ENCODE assay signal across 8 cellular contexts in the genomic region with DNA sequence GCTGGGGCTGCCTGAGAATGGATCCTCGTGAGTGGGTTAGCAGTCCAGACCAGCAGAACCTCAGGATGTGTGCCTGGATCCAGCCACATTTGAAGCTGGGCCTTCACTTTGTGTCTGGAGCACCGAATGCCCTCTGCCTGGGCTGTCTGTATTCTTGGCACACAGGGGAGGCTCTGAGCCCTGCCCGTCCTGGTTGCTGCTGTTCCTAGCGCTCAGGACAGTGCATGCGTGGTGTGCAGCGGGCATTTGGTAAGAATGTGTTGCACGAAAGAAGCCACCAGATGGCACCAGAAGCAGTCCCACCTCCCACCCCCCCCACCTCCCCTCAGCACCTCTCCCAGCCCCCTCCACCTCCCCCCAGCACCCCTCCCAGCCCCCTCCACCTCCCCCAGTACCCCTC. TPM values are rescaled to one million over a fixed set of nuclear protein-coding genes. Genes with fewer than 3 reads are reported as not detected.
DNase-seq lines count a peak whose midpoint lies in the region; ATAC-seq and TF ChIP-seq lines count a peak whose summit lies in the region.

No MANE protein-coding gene starts in this region.

- peak; percentile 34 for TF ChIP-seq CTCF in RWPE2 (IDR thresholded peaks at IDR 0.05; ENCODE audit: poor library complexity, severe bottlenecking)

- H3K36me3 Mint-ChIP-seq in CD8-positive, alpha-beta memory T cell = no peaks in the 10 kb centered on the region
- no peaks in the 10 kb centered on the region for H3K36me3 Mint-ChIP-seq in memory B cell

- no peak overlapping the region for H3K4me3 ChIP-seq in CD8-positive, alpha-beta memory T cell (ENCODE audit: low read length)
- H3K4me3 ChIP-seq in RWPE2 (ENCODE audit: severe bottlenecking) = no peak overlapping the region

- peaks cover 3 to 6% of the 10 kb centered on the region in 2 donors for H3K27me3 Mint-ChIP-seq in CD8-positive, alpha-beta memory T cell
- H3K27me3 Mint-ChIP-seq in memory B cell = peaks cover 2% of the 10 kb centered on the region

- no peak overlapping the region for H3K27ac ChIP-seq in CD8-positive, alpha-beta memory T cell (ENCODE audit: low read depth, low read length)
- H3K27ac ChIP-seq in RWPE2 (ENCODE audit: poor library complexity, severe bottlenecking) = no peak overlapping the region

- peaks cover 0 to 20% (median 5%) of the 10 kb centered on the region in 3 donors for H3K4me1 Mint-ChIP-seq in CD8-positive, alpha-beta memory T cell
- peaks cover 12% of the 10 kb centered on the region for H3K4me1 Mint-ChIP-seq in memory B cell

- peak; percentile 17; the same call in 1 of the 3 replicates for ATAC-seq in RWPE2 (ENCODE audit: low read depth)
- peak; percentile 20 for ATAC-seq in memory B cell (ENCODE audit: low read depth)
- no peak for ATAC-seq in GM21717 (IDR thresholded peaks at IDR 0.05; ENCODE audit: unreplicated experiment)
- ATAC-seq in HG02852 (IDR thresholded peaks at IDR 0.05; ENCODE audit: unreplicated experiment) = no peak

- H3K9me3 ChIP-seq in CD8-positive, alpha-beta memory T cell (ENCODE audit: low read length) = no peaks in the 10 kb centered on the region
- no peaks in the 10 kb centered on the region for H3K9me3 ChIP-seq in RWPE2 (ENCODE audit: severe bottlenecking)

- H3K27ac Mint-ChIP-seq in CD8-positive, alpha-beta memory T cell = no peak overlapping the region
- no peak overlapping the region for H3K27ac Mint-ChIP-seq in memory B cell

- peaks cover 17% of the 10 kb centered on the region for H3K4me1 ChIP-seq in CD8-positive, alpha-beta memory T cell (ENCODE audit: insufficient read depth, low read length)
- peaks cover 7% of the 10 kb centered on the region for H3K4me1 ChIP-seq in RWPE2 (ENCODE audit: insufficient read depth, poor library complexity, severe bottlenecking)

- no peaks in the 10 kb centered on the region for H3K27me3 ChIP-seq in CD8-positive, alpha-beta memory T cell (ENCODE audit: insufficient read depth, low read length, poor library complexity, severe bottlenecking)
- no peaks in the 10 kb centered on the region for H3K27me3 ChIP-seq in RWPE2 (ENCODE audit: insufficient read depth, poor library complexity, severe bottlenecking)

- no peaks in the 10 kb centered on the region for H3K36me3 ChIP-seq in CD8-positive, alpha-beta memory T cell (ENCODE audit: insufficient read depth, low read length)
- H3K36me3 ChIP-seq in RWPE2 (ENCODE audit: low read depth) = peaks cover 48% of the 10 kb centered on the region

- peak in 3 of 5 donors; percentile 31 to 63 (median 35) for DNase-seq in CD8-positive, alpha-beta memory T cell
- DNase-seq in HCEC 1CT (peak; percentile 59), RWPE2 (ENCODE audit: low spot score) (no peak), cerebellum (ENCODE audit: low spot score) (peak; percentile 88), memory B cell (ENCODE audit: low spot score in 2 of 2) (no peak)
- no peak for DNase-seq in effector CD8-positive, alpha-beta T cell (lab: John Stamatoyannopoulos, UW)

- POLR2A ChIA-PET in CD8-positive, alpha-beta memory T cell (lab: Charles Lee) = no interaction called here

- no peak overlapping the region for H3K4me3 Mint-ChIP-seq in CD8-positive, alpha-beta memory T cell
- H3K4me3 Mint-ChIP-seq in memory B cell = no peak overlapping the region

- H3K9me3 Mint-ChIP-seq in CD8-positive, alpha-beta memory T cell = no peaks in the 10 kb centered on the region
- H3K9me3 Mint-ChIP-seq in memory B cell = no peaks in the 10 kb centered on the region

- CTCF ChIA-PET in CD8-positive, alpha-beta memory T cell (lab: Charles Lee) = interaction anchor here (1.4 to 4.7 kb wide), 4 partner anchors 23 to 346 kb away, joined by 3 to 25 read pairs (median 6); a partner anchor contains a TSS

RNA-seq across cellular contexts. Expression of a gene that starts 4.1 kb away (rescaled TPM):
- total RNA-seq in CD8-positive, alpha-beta memory T cell = 10 to 100 TPM; 12.8 to 13.2 TPM
- polyA plus RNA-seq in CD8-positive, alpha-beta memory T cell = 0.28 TPM
- 8.4 TPM for total RNA-seq in cerebellum

RNA-seq across cellular contexts. Expression of a gene that starts 12.8 kb away (rescaled TPM):
- total RNA-seq in CD8-positive, alpha-beta memory T cell = 1 to 10 TPM; 9.3 to 9.7 TPM
- polyA plus RNA-seq in CD8-positive, alpha-beta memory T cell = 0.03 TPM
- 6.1 TPM for total RNA-seq in cerebellum

RNA-seq across cellular contexts. Expression of a gene that starts 23.2 kb away (rescaled TPM):
- 10 to 100 TPM; 42.5 to 44.7 TPM for total RNA-seq in CD8-positive, alpha-beta memory T cell
- 7.5 TPM for polyA plus RNA-seq in CD8-positive, alpha-beta memory T cell
- total RNA-seq in cerebellum = 12.9 TPM

RNA-seq across cellular contexts. Expression of a gene that starts 29.5 kb away (rescaled TPM):
- 10 to 100 TPM; 51.4 to 52.2 TPM for total RNA-seq in CD8-positive, alpha-beta memory T cell
- 18.6 TPM for polyA plus RNA-seq in CD8-positive, alpha-beta memory T cell
- total RNA-seq in cerebellum = 41.3 TPM

RNA-seq across cellular contexts. Expression of a gene that starts 33.1 kb away (rescaled TPM):
- total RNA-seq in CD8-positive, alpha-beta memory T cell = 10 to 100 TPM; 13.4 to 14.4 TPM
- 0.17 TPM for polyA plus RNA-seq in CD8-positive, alpha-beta memory T cell
- total RNA-seq in cerebellum = 102 TPM

Comparison
In these comparisons a context has a peak if more than half of its experiments do, and no peak if none do; other contexts are left out.
1. DNase-seq: peak in CD8-positive, alpha-beta memory T cell (3 of 5), HCEC 1CT (single experiment) and cerebellum (single experiment); none in RWPE2 (single experiment), memory B cell (0 of 2) and effector CD8-positive, alpha-beta T cell (single experiment).
2. ATAC-seq: peak in RWPE2 (single experiment) and memory B cell (single experiment); none in GM21717 (single experiment) and HG02852 (single experiment).